10 cellular contexts compared by ENCODE assay signal in the genomic region with DNA sequence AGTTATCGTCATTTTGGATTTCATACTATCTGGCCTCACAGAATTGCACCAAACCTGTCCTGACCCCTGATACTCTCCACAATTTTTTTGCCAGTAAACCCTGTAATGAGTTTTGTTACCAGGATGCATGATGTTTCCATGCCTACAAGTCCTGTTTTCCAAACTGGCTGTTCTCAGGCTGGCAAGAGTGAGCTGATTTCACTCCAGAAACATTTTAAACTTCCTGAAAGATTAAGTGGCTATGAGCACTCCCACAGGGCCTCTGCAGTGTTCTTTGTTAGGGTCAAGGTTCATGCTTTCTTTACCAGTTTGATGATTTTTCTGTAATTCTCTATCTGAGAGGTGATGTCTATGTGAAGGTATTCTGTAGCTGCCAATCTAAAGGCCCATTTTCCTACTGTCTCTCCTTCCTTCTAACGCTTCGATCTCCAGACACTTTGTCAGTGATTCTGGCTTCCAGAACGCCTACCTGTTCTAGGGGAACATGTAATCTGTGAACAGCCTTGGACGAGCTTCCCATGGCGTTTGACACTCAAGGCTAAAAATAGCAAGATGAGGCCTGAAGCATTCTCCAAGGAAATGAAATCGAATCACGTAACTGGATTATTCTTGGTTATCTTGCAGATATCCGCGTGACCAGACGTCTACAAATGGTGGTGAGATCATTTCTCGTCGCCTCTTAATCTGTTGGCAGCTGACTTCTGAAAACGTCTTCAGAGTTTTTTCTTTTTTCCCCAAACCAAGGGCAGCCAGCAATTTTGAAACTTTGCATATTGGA. TPM values are rescaled to one million over a fixed set of nuclear protein-coding genes. Genes with fewer than 3 reads are reported as not detected.
DNase-seq lines count a peak whose midpoint lies in the region; ATAC-seq and TF ChIP-seq lines count a peak whose summit lies in the region.
"Had no signal": no experiment of that assay in that cellular context is flagged by ENCODE, and none has a peak within 500 bp of the region (broad histone marks: within the 10 kb centered on the region; RNA-seq: fewer than 3 reads in every experiment).

No MANE protein-coding gene starts in this region.

- H3K4me3 Mint-ChIP-seq in activated CD8-positive, alpha-beta memory T cell treated with anti-CD3 and anti-CD28 coated beads, Interleukin-2, amount 10 ng/mL, durations not matched to agents 7 days and 5 days: no peak overlapping the region
- H3K4me3 Mint-ChIP-seq: memory B cell had no signal

- peaks cover 11% of the 10 kb centered on the region for H3K4me1 Mint-ChIP-seq in activated CD8-positive, alpha-beta memory T cell treated with anti-CD3 and anti-CD28 coated beads, Interleukin-2, amount 10 ng/mL, durations not matched to agents 7 days and 5 days
- H3K4me1 Mint-ChIP-seq: memory B cell had no signal

- no peaks in the 10 kb centered on the region for H3K27me3 ChIP-seq in adipocyte (replicated peaks; ENCODE audit: control insufficient read depth, insufficient read depth, low read length)

- no peak overlapping the region for H3K4me3 ChIP-seq in AG04449 (ENCODE audit: low read depth, low read length)
- H3K4me3 ChIP-seq in adipocyte (ENCODE audit: low read length): peak overlapping the region; percentile 67

- CTCF ChIA-PET in AG04449 (lab: Yijun Ruan, JAX): interaction anchor here (1.3 to 1.5 kb wide), 2 partner anchors 15 to 455 kb away, joined by 3 to 4 read pairs; no protein-coding TSS in a partner anchor
- CTCF ChIA-PET in activated CD8-positive, alpha-beta memory T cell treated with anti-CD3 and anti-CD28 coated beads, Interleukin-2, amount 10 ng/mL, durations not matched to agents 7 days and 5 days (lab: Charles Lee): no interaction called here

- no peaks in the 10 kb centered on the region for H3K36me3 Mint-ChIP-seq in activated CD8-positive, alpha-beta memory T cell treated with anti-CD3 and anti-CD28 coated beads, Interleukin-2, amount 10 ng/mL, durations not matched to agents 7 days and 5 days
- H3K36me3 Mint-ChIP-seq: memory B cell had no signal

- TF ChIP-seq CTCF in AG04449 (IDR thresholded peaks at IDR 0.05; ENCODE audit: insufficient read depth, low read length, missing control alignments): no peak

- no peaks in the 10 kb centered on the region for H3K9me3 Mint-ChIP-seq in activated CD8-positive, alpha-beta memory T cell treated with anti-CD3 and anti-CD28 coated beads, Interleukin-2, amount 10 ng/mL, durations not matched to agents 7 days and 5 days (ENCODE audit: low read depth)
- H3K9me3 Mint-ChIP-seq: memory B cell had no signal

- H3K4me1 ChIP-seq in adipocyte (ENCODE audit: control insufficient read depth, insufficient read depth, low read length): peaks cover 26% of the 10 kb centered on the region

- H3K9ac ChIP-seq in adipocyte (ENCODE audit: low read length): peak overlapping the region; percentile 57

- peaks cover 23% of the 10 kb centered on the region for H3K27me3 Mint-ChIP-seq in activated CD8-positive, alpha-beta memory T cell treated with anti-CD3 and anti-CD28 coated beads, Interleukin-2, amount 10 ng/mL, durations not matched to agents 7 days and 5 days

- no peaks in the 10 kb centered on the region for H3K9me3 ChIP-seq in adipocyte (ENCODE audit: control insufficient read depth, low read length)

- ATAC-seq in activated CD8-positive, alpha-beta memory T cell treated with anti-CD3 and anti-CD28 coated beads, Interleukin-2, amount 10 ng/mL, durations not matched to agents 7 days and 5 days: no peak

- H3K36me3 ChIP-seq in adipocyte (ENCODE audit: control insufficient read depth, insufficient read depth, low read length, severe bottlenecking): no peaks in the 10 kb centered on the region

- POLR2A ChIA-PET in AG04449 (lab: Yijun Ruan, JAX): no interaction called here

- no peak overlapping the region for H3K27ac Mint-ChIP-seq in activated CD8-positive, alpha-beta memory T cell treated with anti-CD3 and anti-CD28 coated beads, Interleukin-2, amount 10 ng/mL, durations not matched to agents 7 days and 5 days
- H3K27ac Mint-ChIP-seq: memory B cell had no signal

- DNase-seq in AG04449 (ENCODE audit: low read depth, low spot score) (peak; percentile 31), adipocyte (ENCODE audit: low read depth) (peak; percentile 67), globus pallidus (ENCODE audit: low spot score) (peak; percentile 48), occipital lobe (lab: John Stamatoyannopoulos, UW) (peak; percentile 18), NCI-H446 treated with DMSO at 0.1 percent for 48 hours (lab: John Stamatoyannopoulos, UW) (no peak), GF-D8 (lab: John Stamatoyannopoulos, UW) (no peak)
- DNase-seq in stimulated activated naive CD4-positive, alpha-beta T cell (lab: John Stamatoyannopoulos, UW): no peak
- DNase-seq in activated CD8-positive, alpha-beta memory T cell treated with anti-CD3 and anti-CD28 coated beads, Interleukin-2, amount 10 ng/mL, durations not matched to agents 7 days and 5 days: no peak
- DNase-seq: NCI-H2081 treated with DMSO at 0.1 percent for 48 hours had no signal

RNA-seq across cellular contexts. Expression of a gene that starts 31.9 kb away (rescaled TPM):
- 18.2 TPM for total RNA-seq in occipital lobe
- total RNA-seq in activated CD8-positive, alpha-beta memory T cell treated with anti-CD3 and anti-CD28 coated beads, Interleukin-2, amount 10 ng/mL, durations not matched to agents 7 days and 5 days: not detected

Comparison
In these comparisons a context has a peak if more than half of its experiments do, and no peak if none do; other contexts are left out.
1. DNase-seq: peak in AG04449 (single experiment), adipocyte (single experiment), globus pallidus (single experiment) and occipital lobe (single experiment); none in NCI-H446 treated with DMSO at 0.1 percent for 48 hours (single experiment), GF-D8 (single experiment), stimulated activated naive CD4-positive, alpha-beta T cell (0 of 6) and activated CD8-positive, alpha-beta memory T cell treated with anti-CD3 and anti-CD28 coated beads, Interleukin-2, amount 10 ng/mL, durations not matched to agents 7 days and 5 days (single experiment).
2. RNA of a gene that starts 31.9 kb away (total RNA-seq): 18.2 TPM in occipital lobe (single experiment); not detected in activated CD8-positive, alpha-beta memory T cell treated with anti-CD3 and anti-CD28 coated beads, Interleukin-2, amount 10 ng/mL, durations not matched to agents 7 days and 5 days; every median in the first group is over 10 times any median in the second.